In the genomic region with DNA sequence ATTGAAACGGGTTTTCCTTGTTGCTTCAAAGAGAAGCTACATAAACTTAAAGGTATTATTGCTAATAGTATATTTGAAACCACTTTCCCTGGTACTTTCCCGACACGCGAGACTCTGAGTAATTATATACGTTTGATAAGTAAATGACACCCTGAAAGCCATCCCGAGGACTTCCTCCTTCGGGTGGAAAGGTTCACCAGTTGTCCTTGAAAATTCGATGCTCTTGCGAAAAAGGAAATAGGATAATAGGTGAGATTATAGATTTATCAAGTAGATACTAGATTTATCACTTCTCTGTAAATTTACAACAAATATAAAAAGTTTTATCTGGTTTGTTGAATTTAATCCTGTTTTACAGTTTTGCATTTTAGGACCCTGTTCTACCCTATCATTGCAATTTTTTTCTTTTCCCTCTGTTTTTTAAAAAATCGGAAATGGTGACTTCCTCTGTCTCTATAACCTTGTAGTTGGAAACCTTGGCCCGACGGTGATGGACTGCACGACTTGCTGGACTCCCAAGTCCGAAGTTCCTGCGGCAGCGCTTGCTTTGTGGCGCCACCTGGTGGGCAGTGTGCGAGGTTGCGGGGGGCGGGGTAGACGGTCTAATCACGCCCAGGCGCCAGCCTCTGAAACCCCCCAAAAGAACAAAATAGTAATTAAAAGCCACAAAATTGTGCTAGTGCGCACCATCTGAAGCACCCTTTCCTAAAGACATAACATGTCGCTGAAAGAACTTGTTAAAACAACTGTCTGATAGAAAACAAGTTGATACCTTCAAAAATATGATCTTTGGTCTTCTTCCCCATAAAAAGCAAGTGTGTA, we compare ENCODE assay signal across 1 cellular context.
TF ChIP-seq lines count a peak whose summit lies in the region.

No MANE protein-coding gene starts in this region.

TF ChIP-seq in HepG2, 621 proteins besides CTCF, POLR2A, EP300 and RAD21 (continued from another document and continues in another):
- TF ChIP-seq, protein P1, sequence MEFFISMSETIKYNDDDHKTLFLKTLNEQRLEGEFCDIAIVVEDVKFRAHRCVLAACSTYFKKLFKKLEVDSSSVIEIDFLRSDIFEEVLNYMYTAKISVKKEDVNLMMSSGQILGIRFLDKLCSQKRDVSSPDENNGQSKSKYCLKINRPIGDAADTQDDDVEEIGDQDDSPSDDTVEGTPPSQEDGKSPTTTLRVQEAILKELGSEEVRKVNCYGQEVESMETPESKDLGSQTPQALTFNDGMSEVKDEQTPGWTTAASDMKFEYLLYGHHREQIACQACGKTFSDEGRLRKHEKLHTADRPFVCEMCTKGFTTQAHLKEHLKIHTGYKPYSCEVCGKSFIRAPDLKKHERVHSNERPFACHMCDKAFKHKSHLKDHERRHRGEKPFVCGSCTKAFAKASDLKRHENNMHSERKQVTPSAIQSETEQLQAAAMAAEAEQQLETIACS (CRISPR knock-in tag; IDR thresholded peaks at IDR 0.05), result no peak
- TF ChIP-seq ZNF234 (CRISPR knock-in tag; conservative IDR thresholded peaks at IDR 0.05), result no peak
- TF ChIP-seq GATA4 (IDR thresholded peaks at IDR 0.05; ENCODE audit: borderline replicate concordance, low read depth), result no peak
- TF ChIP-seq SNRNP70 (IDR thresholded peaks at IDR 0.05; ENCODE audit: low read depth, low read length), result no peak
- TF ChIP-seq, protein P2, sequence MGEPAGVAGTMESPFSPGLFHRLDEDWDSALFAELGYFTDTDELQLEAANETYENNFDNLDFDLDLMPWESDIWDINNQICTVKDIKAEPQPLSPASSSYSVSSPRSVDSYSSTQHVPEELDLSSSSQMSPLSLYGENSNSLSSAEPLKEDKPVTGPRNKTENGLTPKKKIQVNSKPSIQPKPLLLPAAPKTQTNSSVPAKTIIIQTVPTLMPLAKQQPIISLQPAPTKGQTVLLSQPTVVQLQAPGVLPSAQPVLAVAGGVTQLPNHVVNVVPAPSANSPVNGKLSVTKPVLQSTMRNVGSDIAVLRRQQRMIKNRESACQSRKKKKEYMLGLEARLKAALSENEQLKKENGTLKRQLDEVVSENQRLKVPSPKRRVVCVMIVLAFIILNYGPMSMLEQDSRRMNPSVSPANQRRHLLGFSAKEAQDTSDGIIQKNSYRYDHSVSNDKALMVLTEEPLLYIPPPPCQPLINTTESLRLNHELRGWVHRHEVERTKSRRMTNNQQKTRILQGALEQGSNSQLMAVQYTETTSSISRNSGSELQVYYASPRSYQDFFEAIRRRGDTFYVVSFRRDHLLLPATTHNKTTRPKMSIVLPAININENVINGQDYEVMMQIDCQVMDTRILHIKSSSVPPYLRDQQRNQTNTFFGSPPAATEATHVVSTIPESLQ (CRISPR knock-in tag; conservative IDR thresholded peaks at IDR 0.05), result no peak
- TF ChIP-seq CHD2 (IDR thresholded peaks at IDR 0.05; ENCODE audit: low read depth, low read length), result 0 out of 2 replicates have a peak, but pooled peaks have one; percentile 22
- TF ChIP-seq, protein P3, sequence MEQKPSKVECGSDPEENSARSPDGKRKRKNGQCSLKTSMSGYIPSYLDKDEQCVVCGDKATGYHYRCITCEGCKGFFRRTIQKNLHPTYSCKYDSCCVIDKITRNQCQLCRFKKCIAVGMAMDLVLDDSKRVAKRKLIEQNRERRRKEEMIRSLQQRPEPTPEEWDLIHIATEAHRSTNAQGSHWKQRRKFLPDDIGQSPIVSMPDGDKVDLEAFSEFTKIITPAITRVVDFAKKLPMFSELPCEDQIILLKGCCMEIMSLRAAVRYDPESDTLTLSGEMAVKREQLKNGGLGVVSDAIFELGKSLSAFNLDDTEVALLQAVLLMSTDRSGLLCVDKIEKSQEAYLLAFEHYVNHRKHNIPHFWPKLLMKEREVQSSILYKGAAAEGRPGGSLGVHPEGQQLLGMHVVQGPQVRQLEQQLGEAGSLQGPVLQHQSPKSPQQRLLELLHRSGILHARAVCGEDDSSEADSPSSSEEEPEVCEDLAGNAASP (CRISPR knock-in tag; IDR thresholded peaks at IDR 0.05; ENCODE audit: borderline replicate concordance), result peak; percentile 41; the same call in 1 of the 2 replicates
- TF ChIP-seq ZNF777 (CRISPR knock-in tag; IDR thresholded peaks at IDR 0.05), result peak; percentile 92
- TF ChIP-seq, protein P4, sequence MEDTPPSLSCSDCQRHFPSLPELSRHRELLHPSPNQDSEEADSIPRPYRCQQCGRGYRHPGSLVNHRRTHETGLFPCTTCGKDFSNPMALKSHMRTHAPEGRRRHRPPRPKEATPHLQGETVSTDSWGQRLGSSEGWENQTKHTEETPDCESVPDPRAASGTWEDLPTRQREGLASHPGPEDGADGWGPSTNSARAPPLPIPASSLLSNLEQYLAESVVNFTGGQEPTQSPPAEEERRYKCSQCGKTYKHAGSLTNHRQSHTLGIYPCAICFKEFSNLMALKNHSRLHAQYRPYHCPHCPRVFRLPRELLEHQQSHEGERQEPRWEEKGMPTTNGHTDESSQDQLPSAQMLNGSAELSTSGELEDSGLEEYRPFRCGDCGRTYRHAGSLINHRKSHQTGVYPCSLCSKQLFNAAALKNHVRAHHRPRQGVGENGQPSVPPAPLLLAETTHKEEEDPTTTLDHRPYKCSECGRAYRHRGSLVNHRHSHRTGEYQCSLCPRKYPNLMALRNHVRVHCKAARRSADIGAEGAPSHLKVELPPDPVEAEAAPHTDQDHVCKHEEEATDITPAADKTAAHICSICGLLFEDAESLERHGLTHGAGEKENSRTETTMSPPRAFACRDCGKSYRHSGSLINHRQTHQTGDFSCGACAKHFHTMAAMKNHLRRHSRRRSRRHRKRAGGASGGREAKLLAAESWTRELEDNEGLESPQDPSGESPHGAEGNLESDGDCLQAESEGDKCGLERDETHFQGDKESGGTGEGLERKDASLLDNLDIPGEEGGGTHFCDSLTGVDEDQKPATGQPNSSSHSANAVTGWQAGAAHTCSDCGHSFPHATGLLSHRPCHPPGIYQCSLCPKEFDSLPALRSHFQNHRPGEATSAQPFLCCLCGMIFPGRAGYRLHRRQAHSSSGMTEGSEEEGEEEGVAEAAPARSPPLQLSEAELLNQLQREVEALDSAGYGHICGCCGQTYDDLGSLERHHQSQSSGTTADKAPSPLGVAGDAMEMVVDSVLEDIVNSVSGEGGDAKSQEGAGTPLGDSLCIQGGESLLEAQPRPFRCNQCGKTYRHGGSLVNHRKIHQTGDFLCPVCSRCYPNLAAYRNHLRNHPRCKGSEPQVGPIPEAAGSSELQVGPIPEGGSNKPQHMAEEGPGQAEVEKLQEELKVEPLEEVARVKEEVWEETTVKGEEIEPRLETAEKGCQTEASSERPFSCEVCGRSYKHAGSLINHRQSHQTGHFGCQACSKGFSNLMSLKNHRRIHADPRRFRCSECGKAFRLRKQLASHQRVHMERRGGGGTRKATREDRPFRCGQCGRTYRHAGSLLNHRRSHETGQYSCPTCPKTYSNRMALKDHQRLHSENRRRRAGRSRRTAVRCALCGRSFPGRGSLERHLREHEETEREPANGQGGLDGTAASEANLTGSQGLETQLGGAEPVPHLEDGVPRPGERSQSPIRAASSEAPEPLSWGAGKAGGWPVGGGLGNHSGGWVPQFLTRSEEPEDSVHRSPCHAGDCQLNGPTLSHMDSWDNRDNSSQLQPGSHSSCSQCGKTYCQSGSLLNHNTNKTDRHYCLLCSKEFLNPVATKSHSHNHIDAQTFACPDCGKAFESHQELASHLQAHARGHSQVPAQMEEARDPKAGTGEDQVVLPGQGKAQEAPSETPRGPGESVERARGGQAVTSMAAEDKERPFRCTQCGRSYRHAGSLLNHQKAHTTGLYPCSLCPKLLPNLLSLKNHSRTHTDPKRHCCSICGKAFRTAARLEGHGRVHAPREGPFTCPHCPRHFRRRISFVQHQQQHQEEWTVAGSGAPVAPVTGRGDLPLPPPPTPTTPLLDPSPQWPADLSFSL (CRISPR knock-in tag; IDR thresholded peaks at IDR 0.05), result no peak
- TF ChIP-seq ZNF746 (CRISPR knock-in tag; IDR thresholded peaks at IDR 0.05), result no peak
- peak; percentile 53; the same call in 1 of the 2 replicates for TF ChIP-seq ZNF446 (CRISPR knock-in tag; IDR thresholded peaks at IDR 0.05)
- TF ChIP-seq ZNF841 (CRISPR knock-in tag; IDR thresholded peaks at IDR 0.05; ENCODE audit: borderline replicate concordance), result no peak
- TF ChIP-seq DMAP1 (CRISPR knock-in tag; IDR thresholded peaks at IDR 0.05), result peak; percentile 23; the same call in 1 of the 2 replicates
- no peak for TF ChIP-seq TCF12 (IDR thresholded peaks at IDR 0.05)
- no peak for TF ChIP-seq TCF12 (CRISPR knock-in tag; IDR thresholded peaks at IDR 0.05)
- TF ChIP-seq NFKBIZ (CRISPR knock-in tag; IDR thresholded peaks at IDR 0.05), result peak; percentile 63; the same call in 1 of the 2 replicates
- TF ChIP-seq, protein P5, sequence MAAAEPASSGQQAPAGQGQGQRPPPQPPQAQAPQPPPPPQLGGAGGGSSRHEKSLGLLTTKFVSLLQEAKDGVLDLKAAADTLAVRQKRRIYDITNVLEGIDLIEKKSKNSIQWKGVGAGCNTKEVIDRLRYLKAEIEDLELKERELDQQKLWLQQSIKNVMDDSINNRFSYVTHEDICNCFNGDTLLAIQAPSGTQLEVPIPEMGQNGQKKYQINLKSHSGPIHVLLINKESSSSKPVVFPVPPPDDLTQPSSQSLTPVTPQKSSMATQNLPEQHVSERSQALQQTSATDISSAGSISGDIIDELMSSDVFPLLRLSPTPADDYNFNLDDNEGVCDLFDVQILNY (CRISPR knock-in tag; conservative IDR thresholded peaks at IDR 0.05), result no peak
- no peak for TF ChIP-seq GABPA (IDR thresholded peaks at IDR 0.05; ENCODE audit: low read depth, low read length)
- TF ChIP-seq GABPA (CRISPR knock-in tag; IDR thresholded peaks at IDR 0.05; ENCODE audit: low read depth), result no peak
- no peak for TF ChIP-seq ZNF101 (CRISPR knock-in tag; IDR thresholded peaks at IDR 0.05; ENCODE audit: borderline replicate concordance, low read depth)
- TF ChIP-seq POLR2AphosphoS5 (IDR thresholded peaks at IDR 0.05; ENCODE audit: low read depth, low read length), result no peak
- TF ChIP-seq, protein P6, sequence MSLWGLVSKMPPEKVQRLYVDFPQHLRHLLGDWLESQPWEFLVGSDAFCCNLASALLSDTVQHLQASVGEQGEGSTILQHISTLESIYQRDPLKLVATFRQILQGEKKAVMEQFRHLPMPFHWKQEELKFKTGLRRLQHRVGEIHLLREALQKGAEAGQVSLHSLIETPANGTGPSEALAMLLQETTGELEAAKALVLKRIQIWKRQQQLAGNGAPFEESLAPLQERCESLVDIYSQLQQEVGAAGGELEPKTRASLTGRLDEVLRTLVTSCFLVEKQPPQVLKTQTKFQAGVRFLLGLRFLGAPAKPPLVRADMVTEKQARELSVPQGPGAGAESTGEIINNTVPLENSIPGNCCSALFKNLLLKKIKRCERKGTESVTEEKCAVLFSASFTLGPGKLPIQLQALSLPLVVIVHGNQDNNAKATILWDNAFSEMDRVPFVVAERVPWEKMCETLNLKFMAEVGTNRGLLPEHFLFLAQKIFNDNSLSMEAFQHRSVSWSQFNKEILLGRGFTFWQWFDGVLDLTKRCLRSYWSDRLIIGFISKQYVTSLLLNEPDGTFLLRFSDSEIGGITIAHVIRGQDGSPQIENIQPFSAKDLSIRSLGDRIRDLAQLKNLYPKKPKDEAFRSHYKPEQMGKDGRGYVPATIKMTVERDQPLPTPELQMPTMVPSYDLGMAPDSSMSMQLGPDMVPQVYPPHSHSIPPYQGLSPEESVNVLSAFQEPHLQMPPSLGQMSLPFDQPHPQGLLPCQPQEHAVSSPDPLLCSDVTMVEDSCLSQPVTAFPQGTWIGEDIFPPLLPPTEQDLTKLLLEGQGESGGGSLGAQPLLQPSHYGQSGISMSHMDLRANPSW (CRISPR knock-in tag; IDR thresholded peaks at IDR 0.05; ENCODE audit: borderline replicate concordance), result no peak
- no peak for TF ChIP-seq ARID2 (CRISPR knock-in tag; IDR thresholded peaks at IDR 0.05; ENCODE audit: borderline replicate concordance)
- peak; percentile 78; the same call in 1 of the 2 replicates for TF ChIP-seq ERF (CRISPR knock-in tag; IDR thresholded peaks at IDR 0.05)
- TF ChIP-seq RELA (CRISPR knock-in tag; IDR thresholded peaks at IDR 0.05), result no peak
- TF ChIP-seq ZNF607 (CRISPR knock-in tag; IDR thresholded peaks at IDR 0.05; ENCODE audit: borderline replicate concordance), result peak; percentile 49; the same call in 1 of the 2 replicates
- TF ChIP-seq, protein P7, sequence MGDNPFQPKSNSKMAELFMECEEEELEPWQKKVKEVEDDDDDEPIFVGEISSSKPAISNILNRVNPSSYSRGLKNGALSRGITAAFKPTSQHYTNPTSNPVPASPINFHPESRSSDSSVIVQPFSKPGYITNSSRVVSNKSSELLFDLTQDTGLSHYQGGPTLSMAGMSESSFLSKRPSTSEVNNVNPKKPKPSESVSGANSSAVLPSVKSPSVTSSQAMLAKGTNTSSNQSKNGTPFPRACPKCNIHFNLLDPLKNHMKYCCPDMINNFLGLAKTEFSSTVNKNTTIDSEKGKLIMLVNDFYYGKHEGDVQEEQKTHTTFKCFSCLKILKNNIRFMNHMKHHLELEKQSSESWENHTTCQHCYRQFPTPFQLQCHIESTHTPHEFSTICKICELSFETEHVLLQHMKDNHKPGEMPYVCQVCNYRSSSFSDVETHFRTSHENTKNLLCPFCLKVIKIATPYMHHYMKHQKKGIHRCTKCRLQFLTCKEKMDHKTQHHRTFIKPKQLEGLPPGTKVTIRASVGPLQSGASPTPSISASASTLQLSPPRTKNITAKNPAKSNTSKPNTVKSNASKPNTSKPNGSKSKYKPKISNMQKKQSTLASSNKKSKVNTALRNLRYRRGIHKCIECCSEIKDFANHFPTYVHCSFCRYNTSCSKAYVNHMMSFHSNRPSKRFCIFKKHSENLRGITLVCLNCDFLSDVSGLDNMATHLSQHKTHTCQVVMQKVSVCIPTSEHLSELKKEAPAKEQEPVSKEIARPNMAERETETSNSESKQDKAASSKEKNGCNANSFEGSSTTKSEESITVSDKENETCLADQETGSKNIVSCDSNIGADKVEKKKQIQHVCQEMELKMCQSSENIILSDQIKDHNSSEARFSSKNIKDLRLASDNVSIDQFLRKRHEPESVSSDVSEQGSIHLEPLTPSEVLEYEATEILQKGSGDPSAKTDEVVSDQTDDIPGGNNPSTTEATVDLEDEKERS (CRISPR knock-in tag; IDR thresholded peaks at IDR 0.05), result no peak
- TF ChIP-seq, protein P8, sequence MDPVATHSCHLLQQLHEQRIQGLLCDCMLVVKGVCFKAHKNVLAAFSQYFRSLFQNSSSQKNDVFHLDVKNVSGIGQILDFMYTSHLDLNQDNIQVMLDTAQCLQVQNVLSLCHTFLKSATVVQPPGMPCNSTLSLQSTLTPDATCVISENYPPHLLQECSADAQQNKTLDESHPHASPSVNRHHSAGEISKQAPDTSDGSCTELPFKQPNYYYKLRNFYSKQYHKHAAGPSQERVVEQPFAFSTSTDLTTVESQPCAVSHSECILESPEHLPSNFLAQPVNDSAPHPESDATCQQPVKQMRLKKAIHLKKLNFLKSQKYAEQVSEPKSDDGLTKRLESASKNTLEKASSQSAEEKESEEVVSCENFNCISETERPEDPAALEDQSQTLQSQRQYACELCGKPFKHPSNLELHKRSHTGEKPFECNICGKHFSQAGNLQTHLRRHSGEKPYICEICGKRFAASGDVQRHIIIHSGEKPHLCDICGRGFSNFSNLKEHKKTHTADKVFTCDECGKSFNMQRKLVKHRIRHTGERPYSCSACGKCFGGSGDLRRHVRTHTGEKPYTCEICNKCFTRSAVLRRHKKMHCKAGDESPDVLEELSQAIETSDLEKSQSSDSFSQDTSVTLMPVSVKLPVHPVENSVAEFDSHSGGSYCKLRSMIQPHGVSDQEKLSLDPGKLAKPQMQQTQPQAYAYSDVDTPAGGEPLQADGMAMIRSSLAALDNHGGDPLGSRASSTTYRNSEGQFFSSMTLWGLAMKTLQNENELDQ (CRISPR knock-in tag; IDR thresholded peaks at IDR 0.05; ENCODE audit: borderline replicate concordance), result no peak
